Comparison of ENCODE assay signal across 2 cellular contexts in the genomic region with DNA sequence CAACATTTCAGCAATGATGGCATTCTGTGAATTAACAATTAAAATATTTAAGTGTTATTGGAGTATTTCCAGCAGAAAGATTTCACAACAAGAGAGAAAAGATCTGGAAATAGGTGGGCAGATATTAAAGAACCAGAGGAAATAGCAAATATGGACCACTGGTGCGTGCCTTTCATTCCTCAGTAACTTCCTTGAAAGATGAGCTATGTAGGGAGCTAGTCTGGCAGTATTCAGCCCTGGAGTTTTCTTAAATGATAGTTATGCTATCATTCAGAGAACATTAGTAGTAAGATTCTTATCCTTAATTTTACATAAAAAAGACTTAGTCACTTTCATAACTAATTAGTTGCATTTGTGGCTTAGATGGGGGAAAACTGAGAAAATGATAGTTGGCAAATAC.
TF ChIP-seq lines count a peak whose summit lies in the region.

No MANE protein-coding gene starts in this region.

TF ChIP-seq in A549, 52 proteins besides CTCF, POLR2A, EP300 and RAD21:
- no peak for TF ChIP-seq BHLHE40 (IDR thresholded peaks at IDR 0.05; ENCODE audit: low read depth, low read length)
- no peak for TF ChIP-seq RARB (CRISPR knock-in tag; IDR thresholded peaks at IDR 0.05)
- no peak for TF ChIP-seq RCOR1 (IDR thresholded peaks at IDR 0.05; ENCODE audit: low read depth, low read length)
- no peak for TF ChIP-seq KDM5A (IDR thresholded peaks at IDR 0.05)

TF ChIP-seq in IMR-90, 13 proteins besides CTCF, POLR2A, EP300 and RAD21:
- TF ChIP-seq MAZ (IDR thresholded peaks at IDR 0.05; ENCODE audit: borderline replicate concordance, low read depth, low read length) (no peak), CHD1 (IDR thresholded peaks at IDR 0.05; ENCODE audit: low read depth, low read length) (no peak), CEBPB (IDR thresholded peaks at IDR 0.05; ENCODE audit: low read depth, low read length) (no peak), RCOR1 (IDR thresholded peaks at IDR 0.05; ENCODE audit: insufficient replicate concordance, low read length) (no peak), MAFK (IDR thresholded peaks at IDR 0.05; ENCODE audit: low read depth, low read length) (no peak), MXI1 (IDR thresholded peaks at IDR 0.05; ENCODE audit: borderline replicate concordance, low read depth, low read length) (no peak), RFX5 (IDR thresholded peaks at IDR 0.05; ENCODE audit: low read depth, low read length) (no peak), NFE2L2 (IDR thresholded peaks at IDR 0.05; ENCODE audit: low read depth, low read length) (no peak), BHLHE40 (IDR thresholded peaks at IDR 0.05; ENCODE audit: low read depth, low read length) (no peak)
- TF ChIP-seq, protein P1, sequence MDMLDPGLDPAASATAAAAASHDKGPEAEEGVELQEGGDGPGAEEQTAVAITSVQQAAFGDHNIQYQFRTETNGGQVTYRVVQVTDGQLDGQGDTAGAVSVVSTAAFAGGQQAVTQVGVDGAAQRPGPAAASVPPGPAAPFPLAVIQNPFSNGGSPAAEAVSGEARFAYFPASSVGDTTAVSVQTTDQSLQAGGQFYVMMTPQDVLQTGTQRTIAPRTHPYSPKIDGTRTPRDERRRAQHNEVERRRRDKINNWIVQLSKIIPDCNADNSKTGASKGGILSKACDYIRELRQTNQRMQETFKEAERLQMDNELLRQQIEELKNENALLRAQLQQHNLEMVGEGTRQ (IDR thresholded peaks at IDR 0.05; ENCODE audit: low read depth, low read length): no peak
